Comparison of ENCODE assay signal across 13 cellular contexts in the genomic region with DNA sequence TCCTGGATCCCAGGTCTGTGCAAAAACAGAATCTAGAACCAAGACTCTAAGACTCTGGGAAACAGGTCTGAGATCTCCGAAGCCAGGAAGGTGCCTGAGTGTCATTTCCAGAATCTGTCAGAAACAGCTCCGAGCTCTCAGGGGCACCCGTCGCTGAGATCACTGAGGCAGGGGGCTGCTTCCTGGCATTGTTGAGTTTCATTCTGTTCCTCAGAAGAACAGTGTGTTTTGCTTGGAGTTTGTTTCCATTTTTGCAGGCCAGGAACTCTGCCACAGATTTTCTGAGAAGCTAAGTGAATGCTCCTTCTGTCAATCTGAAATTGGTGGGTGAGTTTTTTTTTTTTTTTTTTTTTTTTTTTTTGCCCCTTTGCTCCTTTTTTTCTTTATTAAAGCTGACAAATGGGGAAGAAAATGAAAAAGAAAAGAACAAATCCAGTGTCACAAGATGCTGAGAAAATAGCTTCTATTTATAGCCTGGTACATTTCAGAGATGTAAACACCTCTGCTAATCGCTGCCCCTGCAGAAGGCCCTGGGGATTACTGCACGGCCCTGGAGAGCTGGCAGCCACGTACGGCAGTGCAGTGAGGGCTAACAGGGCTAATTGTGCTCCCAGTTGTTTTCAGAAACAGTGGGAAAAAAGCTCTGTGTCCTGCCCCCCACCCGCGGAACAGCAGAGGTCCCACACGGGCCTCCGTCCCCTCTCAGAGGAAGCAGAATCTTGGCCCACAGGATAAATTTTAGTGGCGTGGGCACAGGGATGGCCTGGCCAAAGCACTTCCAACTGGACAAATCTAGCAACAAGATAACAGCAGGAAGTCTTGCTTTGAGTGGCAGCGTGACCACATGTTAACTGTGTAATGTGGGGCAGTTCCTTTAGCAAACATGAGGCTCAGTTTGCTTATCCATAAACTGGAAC.
DNase-seq lines count a peak whose midpoint lies in the region; ATAC-seq and TF ChIP-seq lines count a peak whose summit lies in the region.
"Had no signal": no experiment of that assay in that cellular context is flagged by ENCODE, and none has a peak within 500 bp of the region (broad histone marks: within the 10 kb centered on the region; RNA-seq: fewer than 3 reads in every experiment).

No MANE protein-coding gene starts in this region.

- CTCF ChIA-PET in CD4-positive, alpha-beta T cell (lab: Charles Lee), result interaction anchor here (0.6 kb wide), 1 partner anchor 52 kb away, joined by 3 read pairs; no protein-coding TSS in a partner anchor

- 0 out of 2 replicates have a peak, but pooled peaks cover 3% of the 10 kb centered on the region for H3K36me3 ChIP-seq in BLaER1
- no peaks in the 10 kb centered on the region for H3K36me3 ChIP-seq in muscle layer of duodenum (ENCODE audit: control insufficient read depth in 1 of 2, insufficient read depth in 2 of 2, low read length in 2 of 2)
- H3K36me3 ChIP-seq: HAP-1 had no signal

- H4K20me1 ChIP-seq in BLaER1, result no peaks in the 10 kb centered on the region

- H3K4me3 Mint-ChIP-seq in chondrocyte (ENCODE audit: unreplicated experiment), result peak overlapping the region; percentile 41
- H3K4me3 Mint-ChIP-seq in activated naive CD8-positive, alpha-beta T cell treated with anti-CD3 and anti-CD28 coated beads for 36 hours, result no peak overlapping the region
- H3K4me3 Mint-ChIP-seq in CD4-positive, alpha-beta T cell, result no peak overlapping the region
- H3K4me3 Mint-ChIP-seq: B cell had no signal

- peaks cover 39% of the 10 kb centered on the region for H3K4me1 Mint-ChIP-seq in chondrocyte (ENCODE audit: low read depth)
- H3K4me1 Mint-ChIP-seq in activated naive CD8-positive, alpha-beta T cell treated with anti-CD3 and anti-CD28 coated beads for 36 hours, result no peaks in the 10 kb centered on the region
- H3K4me1 Mint-ChIP-seq in CD4-positive, alpha-beta T cell (ENCODE audit: low read depth), result no peaks in the 10 kb centered on the region
- H3K4me1 Mint-ChIP-seq: B cell had no signal

- no peaks in the 10 kb centered on the region for H3K36me3 Mint-ChIP-seq in chondrocyte (ENCODE audit: low read depth)
- H3K36me3 Mint-ChIP-seq in activated naive CD8-positive, alpha-beta T cell treated with anti-CD3 and anti-CD28 coated beads for 36 hours, result no peaks in the 10 kb centered on the region
- H3K36me3 Mint-ChIP-seq in CD4-positive, alpha-beta T cell (ENCODE audit: low read depth), result no peaks in the 10 kb centered on the region

- H3K4me2 ChIP-seq in BLaER1, result peak overlapping the region; percentile 85

- ATAC-seq in GM18858 (IDR thresholded peaks at IDR 0.05; ENCODE audit: unreplicated experiment), result no peak
- ATAC-seq in CD4-positive, alpha-beta T cell (ENCODE audit: poor library complexity), result no peak

- H3K4me1 ChIP-seq in BLaER1, result peaks cover 32% of the 10 kb centered on the region
- H3K4me1 ChIP-seq in muscle layer of duodenum (ENCODE audit: control insufficient read depth in 1 of 2, insufficient read depth in 2 of 2, low read length in 2 of 2), result peaks cover 0 to 10% of the 10 kb centered on the region in 2 donors
- H3K4me1 ChIP-seq: HAP-1 had no signal

- 0 out of 2 replicates have a peak overlapping the region, but pooled peaks have one; percentile 18 for H3K4me3 ChIP-seq in BLaER1
- H3K4me3 ChIP-seq in muscle layer of duodenum (ENCODE audit: low read depth in 1 of 2, low read length in 2 of 2), result no peak overlapping the region
- H3K4me3 ChIP-seq: HAP-1 had no signal

- peak overlapping the region; percentile 97 for H3K27ac Mint-ChIP-seq in chondrocyte (ENCODE audit: unreplicated experiment)
- H3K27ac Mint-ChIP-seq in activated naive CD8-positive, alpha-beta T cell treated with anti-CD3 and anti-CD28 coated beads for 36 hours, result no peak overlapping the region
- H3K27ac Mint-ChIP-seq in CD4-positive, alpha-beta T cell, result no peak overlapping the region
- H3K27ac Mint-ChIP-seq: B cell had no signal

- peak overlapping the region; percentile 80 for H3K27ac ChIP-seq in BLaER1
- peak overlapping the region; percentile 6 for H3K27ac ChIP-seq in muscle layer of duodenum (ENCODE audit: low read length)
- H3K27ac ChIP-seq in CD4-positive, alpha-beta T cell (ENCODE audit: low read depth, low read length), result no peak overlapping the region

- DNase-seq in NCI-H1436 treated with DMSO at 0.1 percent for 48 hours (lab: John Stamatoyannopoulos, UW) (peak; percentile 42), chondrocyte (ENCODE audit: low spot score) (no peak), epidermal melanocyte (ENCODE audit: insufficient read length, low spot score) (no peak)
- no peak for DNase-seq in activated naive CD8-positive, alpha-beta T cell treated with anti-CD3 and anti-CD28 coated beads for 36 hours
- DNase-seq in CD4-positive, alpha-beta T cell, result no peak
- DNase-seq: activated effector memory CD4-positive, alpha-beta T cell treated with anti-CD3 and anti-CD28 coated beads, Interleukin-2, amount 50 U/mL, for 16 hours; mesendoderm; NCI-H187 treated with DMSO at 0.1 percent for 48 hours had no signal

- H3K27me3 Mint-ChIP-seq in chondrocyte (ENCODE audit: low read depth), result no peaks in the 10 kb centered on the region
- H3K27me3 Mint-ChIP-seq in activated naive CD8-positive, alpha-beta T cell treated with anti-CD3 and anti-CD28 coated beads for 36 hours, result peaks cover 7% of the 10 kb centered on the region
- H3K27me3 Mint-ChIP-seq in CD4-positive, alpha-beta T cell, result peaks cover 8% of the 10 kb centered on the region
- H3K27me3 Mint-ChIP-seq: B cell had no signal

- intact Hi-C loops in CD4-positive, alpha-beta T cell (cut with DNase I, micrococcal nuclease), result no loop called here

- no peak for TF ChIP-seq CTCF in chondrocyte (IDR thresholded peaks at IDR 0.05)
- no peak for TF ChIP-seq CTCF in CD4-positive, alpha-beta T cell (IDR thresholded peaks at IDR 0.05)

- no peaks in the 10 kb centered on the region for H3K27me3 ChIP-seq in BLaER1
- H3K27me3 ChIP-seq in muscle layer of duodenum (ENCODE audit: low read depth, low read length), result no peaks in the 10 kb centered on the region
- H3K27me3 ChIP-seq in CD4-positive, alpha-beta T cell (ENCODE audit: control insufficient read depth, insufficient read depth, low read length), result no peaks in the 10 kb centered on the region

- H3K9ac ChIP-seq in BLaER1, result peak overlapping the region; percentile 55

- peaks cover 14% of the 10 kb centered on the region for H3K9me3 Mint-ChIP-seq in chondrocyte (ENCODE audit: low read depth)
- H3K9me3 Mint-ChIP-seq in activated naive CD8-positive, alpha-beta T cell treated with anti-CD3 and anti-CD28 coated beads for 36 hours, result no peaks in the 10 kb centered on the region
- H3K9me3 Mint-ChIP-seq in CD4-positive, alpha-beta T cell, result no peaks in the 10 kb centered on the region

- POLR2A ChIA-PET in CD4-positive, alpha-beta T cell (lab: Charles Lee), result no interaction called here

- H3K9me3 ChIP-seq in BLaER1 (no peaks in the 10 kb centered on the region; the same call in 1 of the 2 replicates), muscle layer of duodenum (ENCODE audit: control insufficient read depth in 1 of 2, low read length in 2 of 2) (no peaks in the 10 kb centered on the region)
- H3K9me3 ChIP-seq in CD4-positive, alpha-beta T cell (ENCODE audit: control insufficient read depth, low read length), result no peaks in the 10 kb centered on the region
- H3K9me3 ChIP-seq: HAP-1 had no signal
